In genomic region chr7:40474790-40475680, GRCh38 we compare ENCODE assay signal across 1 cellular context.
TF ChIP-seq lines count a peak whose summit lies in the region.

No MANE protein-coding gene starts in this region.

TF ChIP-seq in GM12878, 131 proteins besides CTCF, POLR2A, EP300 and RAD21 (continued from another document and continues in another):
- TF ChIP-seq, protein P1, sequence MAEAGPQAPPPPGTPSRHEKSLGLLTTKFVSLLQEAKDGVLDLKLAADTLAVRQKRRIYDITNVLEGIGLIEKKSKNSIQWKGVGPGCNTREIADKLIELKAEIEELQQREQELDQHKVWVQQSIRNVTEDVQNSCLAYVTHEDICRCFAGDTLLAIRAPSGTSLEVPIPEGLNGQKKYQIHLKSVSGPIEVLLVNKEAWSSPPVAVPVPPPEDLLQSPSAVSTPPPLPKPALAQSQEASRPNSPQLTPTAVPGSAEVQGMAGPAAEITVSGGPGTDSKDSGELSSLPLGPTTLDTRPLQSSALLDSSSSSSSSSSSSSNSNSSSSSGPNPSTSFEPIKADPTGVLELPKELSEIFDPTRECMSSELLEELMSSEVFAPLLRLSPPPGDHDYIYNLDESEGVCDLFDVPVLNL (IDR thresholded peaks at IDR 0.05; ENCODE audit: low read depth, low read length) = no peak
- TF ChIP-seq, protein P2, sequence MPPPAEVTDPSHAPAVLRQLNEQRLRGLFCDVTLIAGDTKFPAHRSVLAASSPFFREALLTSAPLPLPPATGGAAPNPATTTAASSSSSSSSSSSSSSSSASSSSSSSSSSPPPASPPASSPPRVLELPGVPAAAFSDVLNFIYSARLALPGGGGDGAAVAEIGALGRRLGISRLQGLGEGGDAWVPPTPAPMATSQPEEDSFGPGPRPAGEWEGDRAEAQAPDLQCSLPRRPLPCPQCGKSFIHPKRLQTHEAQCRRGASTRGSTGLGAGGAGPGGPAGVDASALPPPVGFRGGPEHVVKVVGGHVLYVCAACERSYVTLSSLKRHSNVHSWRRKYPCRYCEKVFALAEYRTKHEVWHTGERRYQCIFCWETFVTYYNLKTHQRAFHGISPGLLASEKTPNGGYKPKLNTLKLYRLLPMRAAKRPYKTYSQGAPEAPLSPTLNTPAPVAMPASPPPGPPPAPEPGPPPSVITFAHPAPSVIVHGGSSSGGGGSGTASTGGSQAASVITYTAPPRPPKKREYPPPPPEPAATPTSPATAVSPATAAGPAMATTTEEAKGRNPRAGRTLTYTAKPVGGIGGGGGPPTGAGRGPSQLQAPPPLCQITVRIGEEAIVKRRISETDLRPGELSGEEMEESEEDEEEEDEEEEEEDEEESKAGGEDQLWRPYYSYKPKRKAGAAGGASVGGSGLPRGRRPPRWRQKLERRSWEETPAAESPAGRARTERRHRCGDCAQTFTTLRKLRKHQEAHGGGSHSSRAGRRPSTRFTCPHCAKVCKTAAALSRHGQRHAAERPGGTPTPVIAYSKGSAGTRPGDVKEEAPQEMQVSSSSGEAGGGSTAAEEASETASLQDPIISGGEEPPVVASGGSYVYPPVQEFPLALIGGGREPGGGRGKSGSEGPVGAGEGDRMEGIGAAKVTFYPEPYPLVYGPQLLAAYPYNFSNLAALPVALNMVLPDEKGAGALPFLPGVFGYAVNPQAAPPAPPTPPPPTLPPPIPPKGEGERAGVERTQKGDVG (CRISPR knock-in tag; IDR thresholded peaks at IDR 0.05) = no peak
- TF ChIP-seq KLF5 (IDR thresholded peaks at IDR 0.05; ENCODE audit: partially characterized antibody) = no peak
- TF ChIP-seq ZNF274 (IDR thresholded peaks at IDR 0.05; ENCODE audit: insufficient read depth, insufficient read length) = no peak
- no peak for TF ChIP-seq ZBTB11 (CRISPR knock-in tag; IDR thresholded peaks at IDR 0.05)
- TF ChIP-seq BRCA1 (IDR thresholded peaks at IDR 0.05; ENCODE audit: low read depth, low read length) = no peak
- TF ChIP-seq, protein P3, sequence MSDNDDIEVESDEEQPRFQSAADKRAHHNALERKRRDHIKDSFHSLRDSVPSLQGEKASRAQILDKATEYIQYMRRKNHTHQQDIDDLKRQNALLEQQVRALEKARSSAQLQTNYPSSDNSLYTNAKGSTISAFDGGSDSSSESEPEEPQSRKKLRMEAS (IDR thresholded peaks at IDR 0.05; ENCODE audit: low read depth, low read length) = no peak
- TF ChIP-seq, protein P4, sequence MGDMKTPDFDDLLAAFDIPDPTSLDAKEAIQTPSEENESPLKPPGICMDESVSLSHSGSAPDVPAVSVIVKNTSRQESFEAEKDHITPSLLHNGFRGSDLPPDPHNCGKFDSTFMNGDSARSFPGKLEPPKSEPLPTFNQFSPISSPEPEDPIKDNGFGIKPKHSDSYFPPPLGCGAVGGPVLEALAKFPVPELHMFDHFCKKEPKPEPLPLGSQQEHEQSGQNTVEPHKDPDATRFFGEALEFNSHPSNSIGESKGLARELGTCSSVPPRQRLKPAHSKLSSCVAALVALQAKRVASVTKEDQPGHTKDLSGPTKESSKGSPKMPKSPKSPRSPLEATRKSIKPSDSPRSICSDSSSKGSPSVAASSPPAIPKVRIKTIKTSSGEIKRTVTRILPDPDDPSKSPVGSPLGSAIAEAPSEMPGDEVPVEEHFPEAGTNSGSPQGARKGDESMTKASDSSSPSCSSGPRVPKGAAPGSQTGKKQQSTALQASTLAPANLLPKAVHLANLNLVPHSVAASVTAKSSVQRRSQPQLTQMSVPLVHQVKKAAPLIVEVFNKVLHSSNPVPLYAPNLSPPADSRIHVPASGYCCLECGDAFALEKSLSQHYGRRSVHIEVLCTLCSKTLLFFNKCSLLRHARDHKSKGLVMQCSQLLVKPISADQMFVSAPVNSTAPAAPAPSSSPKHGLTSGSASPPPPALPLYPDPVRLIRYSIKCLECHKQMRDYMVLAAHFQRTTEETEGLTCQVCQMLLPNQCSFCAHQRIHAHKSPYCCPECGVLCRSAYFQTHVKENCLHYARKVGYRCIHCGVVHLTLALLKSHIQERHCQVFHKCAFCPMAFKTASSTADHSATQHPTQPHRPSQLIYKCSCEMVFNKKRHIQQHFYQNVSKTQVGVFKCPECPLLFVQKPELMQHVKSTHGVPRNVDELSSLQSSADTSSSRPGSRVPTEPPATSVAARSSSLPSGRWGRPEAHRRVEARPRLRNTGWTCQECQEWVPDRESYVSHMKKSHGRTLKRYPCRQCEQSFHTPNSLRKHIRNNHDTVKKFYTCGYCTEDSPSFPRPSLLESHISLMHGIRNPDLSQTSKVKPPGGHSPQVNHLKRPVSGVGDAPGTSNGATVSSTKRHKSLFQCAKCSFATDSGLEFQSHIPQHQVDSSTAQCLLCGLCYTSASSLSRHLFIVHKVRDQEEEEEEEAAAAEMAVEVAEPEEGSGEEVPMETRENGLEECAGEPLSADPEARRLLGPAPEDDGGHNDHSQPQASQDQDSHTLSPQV (IDR thresholded peaks at IDR 0.05) = no peak
- TF ChIP-seq GABPA (IDR thresholded peaks at IDR 0.05; ENCODE audit: low read depth) = no peak
- no peak for TF ChIP-seq ETV6 (conservative IDR thresholded peaks at IDR 0.05 in 1 of 2, IDR thresholded peaks at IDR 0.05 in 1 of 2; ENCODE audit: borderline replicate concordance in 1 of 2, low read depth in 1 of 2)
- peak; percentile 64; the same call in 2 of the 3 replicates for TF ChIP-seq POU2F2 (IDR thresholded peaks at IDR 0.05; ENCODE audit: borderline replicate concordance, low read depth, low read length)
- peak; percentile 59; the same call in 1 of the 2 replicates for TF ChIP-seq CREB1 (IDR thresholded peaks at IDR 0.05; ENCODE audit: low read depth)
- TF ChIP-seq RUNX3 (IDR thresholded peaks at IDR 0.05; ENCODE audit: low read length) = peak; percentile 97
- no peak for TF ChIP-seq KAT2A (conservative IDR thresholded peaks at IDR 0.05; ENCODE audit: control insufficient read depth, low read depth, low read length)
- no peak for TF ChIP-seq ZBED1 (IDR thresholded peaks at IDR 0.05; ENCODE audit: borderline replicate concordance)
- no peak for TF ChIP-seq CBX3 (IDR thresholded peaks at IDR 0.05; ENCODE audit: borderline replicate concordance, low read depth)
- TF ChIP-seq IKZF1 (conservative IDR thresholded peaks at IDR 0.05) = no peak
- TF ChIP-seq, protein P5, sequence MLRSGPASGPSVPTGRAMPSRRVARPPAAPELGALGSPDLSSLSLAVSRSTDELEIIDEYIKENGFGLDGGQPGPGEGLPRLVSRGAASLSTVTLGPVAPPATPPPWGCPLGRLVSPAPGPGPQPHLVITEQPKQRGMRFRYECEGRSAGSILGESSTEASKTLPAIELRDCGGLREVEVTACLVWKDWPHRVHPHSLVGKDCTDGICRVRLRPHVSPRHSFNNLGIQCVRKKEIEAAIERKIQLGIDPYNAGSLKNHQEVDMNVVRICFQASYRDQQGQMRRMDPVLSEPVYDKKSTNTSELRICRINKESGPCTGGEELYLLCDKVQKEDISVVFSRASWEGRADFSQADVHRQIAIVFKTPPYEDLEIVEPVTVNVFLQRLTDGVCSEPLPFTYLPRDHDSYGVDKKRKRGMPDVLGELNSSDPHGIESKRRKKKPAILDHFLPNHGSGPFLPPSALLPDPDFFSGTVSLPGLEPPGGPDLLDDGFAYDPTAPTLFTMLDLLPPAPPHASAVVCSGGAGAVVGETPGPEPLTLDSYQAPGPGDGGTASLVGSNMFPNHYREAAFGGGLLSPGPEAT (IDR thresholded peaks at IDR 0.05; ENCODE audit: low read depth) = no peak
- TF ChIP-seq CBFB (IDR thresholded peaks at IDR 0.05; ENCODE audit: low read depth) = peak; percentile 45; the same call in 1 of the 2 replicates
- no peak for TF ChIP-seq CHD4 (IDR thresholded peaks at IDR 0.05)
- TF ChIP-seq, protein P6, sequence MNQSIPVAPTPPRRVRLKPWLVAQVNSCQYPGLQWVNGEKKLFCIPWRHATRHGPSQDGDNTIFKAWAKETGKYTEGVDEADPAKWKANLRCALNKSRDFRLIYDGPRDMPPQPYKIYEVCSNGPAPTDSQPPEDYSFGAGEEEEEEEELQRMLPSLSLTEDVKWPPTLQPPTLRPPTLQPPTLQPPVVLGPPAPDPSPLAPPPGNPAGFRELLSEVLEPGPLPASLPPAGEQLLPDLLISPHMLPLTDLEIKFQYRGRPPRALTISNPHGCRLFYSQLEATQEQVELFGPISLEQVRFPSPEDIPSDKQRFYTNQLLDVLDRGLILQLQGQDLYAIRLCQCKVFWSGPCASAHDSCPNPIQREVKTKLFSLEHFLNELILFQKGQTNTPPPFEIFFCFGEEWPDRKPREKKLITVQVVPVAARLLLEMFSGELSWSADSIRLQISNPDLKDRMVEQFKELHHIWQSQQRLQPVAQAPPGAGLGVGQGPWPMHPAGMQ (IDR thresholded peaks at IDR 0.05; ENCODE audit: borderline replicate concordance) = no peak
- TF ChIP-seq USF1 (IDR thresholded peaks at IDR 0.05; ENCODE audit: borderline replicate concordance, extremely low read length, insufficient read depth, low read depth, low read length) = no peak
- peak; percentile 95 for TF ChIP-seq ATF2 (IDR thresholded peaks at IDR 0.05; ENCODE audit: low read length)
- TF ChIP-seq BHLHE40 (IDR thresholded peaks at IDR 0.05; ENCODE audit: borderline replicate concordance in 1 of 2, low read depth in 2 of 2, low read length in 1 of 2) = no peak; a peak in 1 of 4 replicates
- TF ChIP-seq PAX8 (IDR thresholded peaks at IDR 0.05) = no peak
- TF ChIP-seq TCF3 (IDR thresholded peaks at IDR 0.05; ENCODE audit: borderline replicate concordance, insufficient read depth, low read depth, low read length) = no peak
- TF ChIP-seq SREBF1 (IDR thresholded peaks at IDR 0.05; ENCODE audit: low read length) = no peak
- TF ChIP-seq ELK1 (IDR thresholded peaks at IDR 0.05; ENCODE audit: low read depth, low read length) = no peak
- TF ChIP-seq SUPT20H (IDR thresholded peaks at IDR 0.05; ENCODE audit: borderline replicate concordance, control insufficient read depth, low read depth, low read length) = no peak
- no peak for TF ChIP-seq ZNF217 (IDR thresholded peaks at IDR 0.05)
- TF ChIP-seq PAX5 (IDR thresholded peaks at IDR 0.05; ENCODE audit: borderline replicate concordance, low read depth, low read length) = no peak; the same call in 1 of the 2 replicates
- no peak for TF ChIP-seq ZNF24 (IDR thresholded peaks at IDR 0.05)
- TF ChIP-seq MEF2A (IDR thresholded peaks at IDR 0.05; ENCODE audit: insufficient read depth, low read depth, low read length) = 0 out of 2 replicates have a peak, but pooled peaks have one; percentile 17
